In the genomic region with DNA sequence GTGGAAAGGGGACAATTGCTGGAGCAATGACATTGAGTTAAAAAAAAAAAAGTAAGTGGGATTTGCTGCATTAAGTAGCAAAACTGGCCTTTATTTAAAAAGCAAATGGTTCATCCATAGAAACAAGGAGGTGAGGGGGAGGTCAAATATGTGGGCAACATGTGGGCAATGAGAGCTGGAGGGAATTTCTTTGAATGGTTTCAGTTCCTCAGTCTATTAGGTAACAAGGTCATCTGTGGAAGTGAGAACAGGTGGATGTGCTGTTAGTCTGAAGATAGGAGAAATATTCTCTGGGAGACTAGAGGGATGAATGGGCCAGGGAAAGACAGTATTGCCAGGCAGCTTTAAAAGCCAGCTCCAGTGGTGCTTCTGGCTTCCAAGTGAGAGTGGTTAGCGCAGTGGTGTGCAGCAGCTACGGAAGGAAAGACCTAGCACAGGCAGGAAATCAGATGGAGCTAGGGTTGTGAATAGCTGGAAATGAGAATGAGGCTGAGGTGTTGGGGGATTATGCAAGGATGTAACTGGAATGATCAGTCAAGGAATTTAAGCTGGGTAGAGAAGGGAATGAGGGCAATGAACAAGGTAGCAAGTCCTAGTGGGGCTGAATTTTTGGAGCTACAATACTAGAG, we compare ENCODE assay signal across 26 cellular contexts.
DNase-seq lines count a peak whose midpoint lies in the region; ATAC-seq, FAIRE-seq and TF ChIP-seq lines count a peak whose summit lies in the region.
"Had no signal": no experiment of that assay in that cellular context is flagged by ENCODE, and none has a peak within 500 bp of the region (broad histone marks: within the 10 kb centered on the region; RNA-seq: fewer than 3 reads in every experiment).

No MANE protein-coding gene starts in this region.

- no peaks in the 10 kb centered on the region; the same call in 1 of the 2 replicates for H3K23me2 ChIP-seq in H1 (ENCODE audit: low read depth, low read length)

- ATAC-seq in GM19463 (IDR thresholded peaks at IDR 0.05; ENCODE audit: unreplicated experiment) (peak; percentile 80), HG03196 (IDR thresholded peaks at IDR 0.05; ENCODE audit: unreplicated experiment) (peak; percentile 67)
- no peak for ATAC-seq in naive thymus-derived CD8-positive, alpha-beta T cell
- ATAC-seq: natural killer cell had no signal

- H4K20me1 ChIP-seq in H1 (replicated peaks in 1 of 2; ENCODE audit: control insufficient read depth in 1 of 2, insufficient read depth in 2 of 2, low read length in 2 of 2): no peaks in the 10 kb centered on the region
- H4K20me1 ChIP-seq: BLaER1 treated with 17β-estradiol and CSF1 and Interleukin-3, amounts not matched to agents 10 nM and 100 nM had no signal

- H3K9me3 ChIP-seq in H1 (ENCODE audit: insufficient read depth in 2 of 2, low read depth in 1 of 2, low read length in 1 of 2): no peaks in the 10 kb centered on the region
- no peaks in the 10 kb centered on the region for H3K9me3 ChIP-seq in CD8-positive, alpha-beta memory T cell (ENCODE audit: low read length)
- H3K9me3 ChIP-seq: BLaER1 treated with 17β-estradiol and CSF1 and Interleukin-3, amounts not matched to agents 10 nM and 100 nM; MG63; pancreas; sigmoid colon; uterus had no signal

- no peak for FAIRE-seq in H1 (lab: Jason Lieb, UNC)
- FAIRE-seq: frontal cortex, pancreas, TTC549 had no signal

- H3K18ac ChIP-seq in H1 (ENCODE audit: extremely low read depth, low read length): no peak overlapping the region

- no peak overlapping the region for H2BK20ac ChIP-seq in H1 (ENCODE audit: low read length)

- H3K36me3 ChIP-seq in H1 (ENCODE audit: control insufficient read depth in 2 of 4, insufficient read depth in 4 of 4, low read length in 3 of 4): no peaks in the 10 kb centered on the region
- H3K36me3 ChIP-seq in CD8-positive, alpha-beta memory T cell (ENCODE audit: insufficient read depth, low read length): no peaks in the 10 kb centered on the region
- H3K36me3 ChIP-seq: BLaER1 treated with 17β-estradiol and CSF1 and Interleukin-3, amounts not matched to agents 10 nM and 100 nM; MG63; pancreas; sigmoid colon; uterus had no signal

- H3K4me1 Mint-ChIP-seq in naive thymus-derived CD8-positive, alpha-beta T cell: no peaks in the 10 kb centered on the region
- no peaks in the 10 kb centered on the region for H3K4me1 Mint-ChIP-seq in CD8-positive, alpha-beta memory T cell
- H3K4me1 Mint-ChIP-seq: activated naive CD8-positive, alpha-beta T cell treated with anti-CD3 and anti-CD28 coated beads, Interleukin-2, amount 10 ng/mL, durations not matched to agents 7 days and 5 days; natural killer cell had no signal

- H2BK5ac ChIP-seq in H1 (ENCODE audit: low read depth, low read length): no peak overlapping the region

- no peak overlapping the region for H3K23ac ChIP-seq in H1 (ENCODE audit: insufficient read length)

- no peak overlapping the region for H3K56ac ChIP-seq in H1 (replicated peaks; ENCODE audit: insufficient read length, low read depth, low read length)

- H2BK120ac ChIP-seq in H1 (replicated peaks; ENCODE audit: low read depth, low read length): no peak overlapping the region

- H3K79me1 ChIP-seq in H1 (ENCODE audit: low read depth, low read length): no peaks in the 10 kb centered on the region

- no peak overlapping the region for H4K8ac ChIP-seq in H1 (ENCODE audit: extremely low read depth, insufficient read depth, low read length)

- no peaks in the 10 kb centered on the region for H3K79me2 ChIP-seq in H1 (ENCODE audit: control insufficient read depth in 1 of 2, insufficient read depth in 2 of 2, low read length in 2 of 2)

- H3K14ac ChIP-seq in H1 (ENCODE audit: insufficient read length): no peak overlapping the region

- DNase-seq in GM13977 (ENCODE audit: low spot score): peak; percentile 4
- DNase-seq in H1 (ENCODE audit: low read depth in 1 of 2, low spot score in 2 of 2): no peak
- no peak for DNase-seq in NCI-H2171 treated with DMSO at 0.1 percent for 48 hours (lab: John Stamatoyannopoulos, UW)
- DNase-seq in naive thymus-derived CD8-positive, alpha-beta T cell: no peak
- DNase-seq in CD8-positive, alpha-beta memory T cell: no peak
- no peak for DNase-seq in glomerular visceral epithelial cell (ENCODE audit: extremely low spot score)
- DNase-seq: ACHN; activated CD4-positive, alpha-beta T cell treated with anti-CD3 and anti-CD28 coated beads for 48 hours; activated naive CD8-positive, alpha-beta T cell treated with anti-CD3 and anti-CD28 coated beads, Interleukin-2, amount 10 ng/mL, durations not matched to agents 7 days and 5 days; effector CD8-positive, alpha-beta T cell; IMR-90; mesenchymal stem cell; MG63; natural killer cell; NCI-H748 treated with DMSO at 0.1 percent for 48 hours; pancreas; SHP77 treated with DMSO at 0.1 percent for 48 hours; sigmoid colon; uterus had no signal

- H3K4ac ChIP-seq in H1 (replicated peaks; ENCODE audit: insufficient read length, low read depth, low read length): no peak overlapping the region

- H2AFZ ChIP-seq in H1 (ENCODE audit: low read length): peak overlapping the region; percentile 49; the same call in 1 of the 2 replicates

- H3K36me3 Mint-ChIP-seq in naive thymus-derived CD8-positive, alpha-beta T cell: no peaks in the 10 kb centered on the region
- no peaks in the 10 kb centered on the region for H3K36me3 Mint-ChIP-seq in CD8-positive, alpha-beta memory T cell
- H3K36me3 Mint-ChIP-seq: activated naive CD8-positive, alpha-beta T cell treated with anti-CD3 and anti-CD28 coated beads, Interleukin-2, amount 10 ng/mL, durations not matched to agents 7 days and 5 days; natural killer cell had no signal

- no peaks in the 10 kb centered on the region for H3K27me3 ChIP-seq in H1 (replicated peaks in 1 of 4; ENCODE audit: control insufficient read depth in 3 of 4, extremely low read depth in 1 of 4, insufficient read depth in 3 of 4, low read length in 3 of 4)
- no peaks in the 10 kb centered on the region for H3K27me3 ChIP-seq in CD8-positive, alpha-beta memory T cell (ENCODE audit: insufficient read depth, low read length, poor library complexity, severe bottlenecking)
- H3K27me3 ChIP-seq: BLaER1 treated with 17β-estradiol and CSF1 and Interleukin-3, amounts not matched to agents 10 nM and 100 nM; pancreas; sigmoid colon; uterus had no signal

- no peak overlapping the region for H2BK12ac ChIP-seq in H1 (ENCODE audit: low read depth, low read length)

- no peak overlapping the region for H3K4me3 ChIP-seq in H1 (ENCODE audit: extremely low read depth in 1 of 4, insufficient read depth in 2 of 4, low read depth in 3 of 4, low read length in 4 of 4)
- no peak overlapping the region for H3K4me3 ChIP-seq in CD8-positive, alpha-beta memory T cell (ENCODE audit: low read length)
- H3K4me3 ChIP-seq: BLaER1 treated with 17β-estradiol and CSF1 and Interleukin-3, amounts not matched to agents 10 nM and 100 nM; MG63; pancreas; sigmoid colon; uterus had no signal

- no peak overlapping the region for H3K4me3 Mint-ChIP-seq in naive thymus-derived CD8-positive, alpha-beta T cell
- H3K4me3 Mint-ChIP-seq in CD8-positive, alpha-beta memory T cell: no peak overlapping the region
- H3K4me3 Mint-ChIP-seq: activated naive CD8-positive, alpha-beta T cell treated with anti-CD3 and anti-CD28 coated beads, Interleukin-2, amount 10 ng/mL, durations not matched to agents 7 days and 5 days; natural killer cell had no signal

- no peak overlapping the region for H4K5ac ChIP-seq in H1 (ENCODE audit: insufficient read length, low read depth, low read length)

- POLR2A ChIA-PET in H1 (lab: Charles Lee; ENCODE audit: partially characterized antibody): no interaction called here
- POLR2A ChIA-PET in naive thymus-derived CD8-positive, alpha-beta T cell (lab: Charles Lee): no interaction called here
- POLR2A ChIA-PET in CD8-positive, alpha-beta memory T cell (lab: Charles Lee): no interaction called here

- TF ChIP-seq CTCF in GM13977 (IDR thresholded peaks at IDR 0.05; ENCODE audit: extremely low read depth, insufficient read depth, missing control alignments): no peak
- no peak for TF ChIP-seq CTCF in H1 (IDR thresholded peaks at IDR 0.05; ENCODE audit: control extremely low read depth in 1 of 3, insufficient read depth in 1 of 3, low read depth in 1 of 3, low read length in 3 of 3)

- no peak overlapping the region for H3K4me2 ChIP-seq in H1 (ENCODE audit: insufficient read depth in 1 of 2, low read depth in 2 of 2, low read length in 2 of 2)

- peaks cover 0 to 8% (median 3%) of the 10 kb centered on the region in 4 experiments; a peak in 2 of 7 replicates for H3K4me1 ChIP-seq in H1 (replicated peaks in 1 of 4; ENCODE audit: control insufficient read depth in 3 of 4, insufficient read depth in 4 of 4, low read length in 3 of 4)
- no peaks in the 10 kb centered on the region for H3K4me1 ChIP-seq in CD8-positive, alpha-beta memory T cell (ENCODE audit: insufficient read depth, low read length)
- H3K4me1 ChIP-seq: BLaER1 treated with 17β-estradiol and CSF1 and Interleukin-3, amounts not matched to agents 10 nM and 100 nM; pancreas; sigmoid colon; uterus had no signal

- no peak overlapping the region for H3K27ac Mint-ChIP-seq in naive thymus-derived CD8-positive, alpha-beta T cell
- no peak overlapping the region for H3K27ac Mint-ChIP-seq in CD8-positive, alpha-beta memory T cell
- H3K27ac Mint-ChIP-seq: activated naive CD8-positive, alpha-beta T cell treated with anti-CD3 and anti-CD28 coated beads, Interleukin-2, amount 10 ng/mL, durations not matched to agents 7 days and 5 days; activated T-helper 2 cell treated with anti-CD3 and anti-CD28 coated beads, Interferon-gamma antibody, Interleukin-2, Interleukin-4, amounts not matched to agents 10 μg/mL and 5 μg/mL and 100 μg/mL, durations not matched to agents 14 hours and 24 hours and 36 hours; natural killer cell had no signal

- CTCF ChIA-PET in H1 (lab: Charles Lee; ENCODE audit: partially characterized antibody): interaction anchor here (0.6 to 2.5 kb wide), 4 partner anchors 13 to 744 kb away, joined by 3 to 13 read pairs (median 4); no protein-coding TSS in a partner anchor
- CTCF ChIA-PET in CD8-positive, alpha-beta memory T cell (lab: Charles Lee): no interaction called here

- H2BK15ac ChIP-seq in H1 (ENCODE audit: low read length): no peak overlapping the region

- H3K9me3 Mint-ChIP-seq in naive thymus-derived CD8-positive, alpha-beta T cell: peaks cover 0 to 12% (median 3%) of the 10 kb centered on the region in 9 donors
- peaks cover 4 to 14% (median 10%) of the 10 kb centered on the region in 5 donors for H3K9me3 Mint-ChIP-seq in CD8-positive, alpha-beta memory T cell
- H3K9me3 Mint-ChIP-seq: activated naive CD8-positive, alpha-beta T cell treated with anti-CD3 and anti-CD28 coated beads, Interleukin-2, amount 10 ng/mL, durations not matched to agents 7 days and 5 days had no signal

- no peak overlapping the region for H2AK5ac ChIP-seq in H1 (ENCODE audit: low read depth, low read length)

- in situ Hi-C loops in GM13977 (cut with MboI; ENCODE audit: low pct_unique_long_range_greater_than_20kb, low sequenced_read_pairs, unreplicated experiment): no loop called here

- peak overlapping the region in 1 of 4 experiments; percentile 34; a peak in 1 of 7 replicates for H3K9ac ChIP-seq in H1 (replicated peaks in 1 of 4; ENCODE audit: extremely low read depth in 1 of 4, low read depth in 3 of 4, low read length in 3 of 4)
- H3K9ac ChIP-seq: BLaER1 treated with 17β-estradiol and CSF1 and Interleukin-3, amounts not matched to agents 10 nM and 100 nM had no signal

- 91% methylated on average over 2 of the region's 2 CpGs; no CpG with 5 or more reads in 1 of the 2 experiments for WGBS in H1 (ENCODE audit: extremely low coverage in 1 of 2, insufficient coverage in 1 of 2, insufficient read length in 1 of 2, insufficient replicate concordance in 2 of 2, low coverage in 1 of 2, low lambda C conversion rate in 2 of 2, missing lambda C conversion rate in 1 of 2), 2 experiments

- no peak overlapping the region for H3K27ac ChIP-seq in H1 (ENCODE audit: low read depth, low read length)
- H3K27ac ChIP-seq in CD8-positive, alpha-beta memory T cell (ENCODE audit: low read depth, low read length): no peak overlapping the region
- H3K27ac ChIP-seq: BLaER1 treated with 17β-estradiol and CSF1 and Interleukin-3, amounts not matched to agents 10 nM and 100 nM; HL-60; pancreas; sigmoid colon; uterus had no signal

- TF ChIP-seq RAD21 in H1 (IDR thresholded peaks at IDR 0.05 in 1 of 2, conservative IDR thresholded peaks at IDR 0.05 in 1 of 2; ENCODE audit: low read depth in 2 of 2, low read length in 2 of 2): no peak

- peaks cover 3 to 28% (median 11%) of the 10 kb centered on the region in 5 donors for H3K27me3 Mint-ChIP-seq in naive thymus-derived CD8-positive, alpha-beta T cell
- no peaks in the 10 kb centered on the region for H3K27me3 Mint-ChIP-seq in CD8-positive, alpha-beta memory T cell
- H3K27me3 Mint-ChIP-seq: activated naive CD8-positive, alpha-beta T cell treated with anti-CD3 and anti-CD28 coated beads, Interleukin-2, amount 10 ng/mL, durations not matched to agents 7 days and 5 days had no signal

- TF ChIP-seq EP300 in H1 (IDR thresholded peaks at IDR 0.05; ENCODE audit: borderline replicate concordance in 1 of 2, low read depth in 2 of 2, low read length in 2 of 2): no peak

- H4K91ac ChIP-seq in H1 (replicated peaks; ENCODE audit: insufficient read length, low read length): no peak overlapping the region

- TF ChIP-seq POLR2A in H1 (IDR thresholded peaks at IDR 0.05; ENCODE audit: control extremely low read depth in 1 of 2, low read depth in 2 of 2, low read length in 2 of 2): no peak

Comparison
In these comparisons a context has a peak if more than half of its experiments do, and no peak if none do; other contexts are left out.
1. ATAC-seq: peak in GM19463 (single experiment) and HG03196 (single experiment); none in naive thymus-derived CD8-positive, alpha-beta T cell (0 of 2).